8 cellular contexts compared by ENCODE assay signal in the genomic region with DNA sequence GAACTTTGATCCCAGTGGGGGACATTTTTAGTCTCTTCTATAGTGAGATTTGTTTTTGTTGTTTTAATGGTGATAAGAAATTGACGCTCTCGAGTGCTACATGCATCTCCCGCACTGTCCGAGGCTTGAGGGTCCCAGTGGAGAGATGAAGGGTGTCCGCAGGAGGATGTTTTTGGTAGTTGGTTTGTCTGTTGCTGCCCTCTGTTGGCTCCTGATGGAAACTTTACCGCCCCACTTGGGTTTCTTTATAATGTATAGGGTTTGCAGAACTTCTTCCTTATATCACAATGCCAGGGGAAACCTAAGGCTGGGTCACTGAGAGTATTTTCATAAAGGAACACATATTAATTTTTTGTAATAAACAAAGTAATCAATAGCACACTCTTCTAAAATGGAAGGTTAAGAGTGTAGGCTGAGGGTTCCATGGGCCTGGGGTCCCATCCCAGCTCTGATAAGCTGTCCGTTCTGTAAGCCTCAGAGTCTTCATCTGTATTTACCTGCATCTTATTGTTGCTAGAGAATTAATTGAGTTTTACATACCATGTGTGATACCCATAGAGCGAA.
DNase-seq lines count a peak whose midpoint lies in the region; ATAC-seq and TF ChIP-seq lines count a peak whose summit lies in the region.

No MANE protein-coding gene starts in this region.

- H3K36me3 ChIP-seq in A673 (ENCODE audit: insufficient read depth, low read length, poor library complexity, severe bottlenecking) = no peaks in the 10 kb centered on the region

- no peaks in the 10 kb centered on the region for H3K4me1 ChIP-seq in A673 (ENCODE audit: insufficient read depth, low read length, poor library complexity, severe bottlenecking)

- H3K4me3 ChIP-seq in A673 (ENCODE audit: low read depth, low read length, poor library complexity, severe bottlenecking) = no peak overlapping the region
- no peak overlapping the region for H3K4me3 ChIP-seq in GM12875 (ENCODE audit: low read depth, low read length)
- no peak overlapping the region for H3K4me3 ChIP-seq in fibroblast of pulmonary artery (replicated peaks; ENCODE audit: low read depth, low read length)

- H3K9me3 ChIP-seq in A673 (ENCODE audit: low read depth, low read length, poor library complexity, severe bottlenecking) = no peaks in the 10 kb centered on the region

- BruUV-seq in A673 (replicated peaks; lab: Mats Ljungman, UMichigan) = no TSS peak

- intact Hi-C loops in A673 (cut with micrococcal nuclease; ENCODE audit: unreplicated experiment) = loop anchor here (5.0 kb wide), 1 partner anchor 226 kb away; no protein-coding TSS in a partner anchor

- DNase-seq in A673 (ENCODE audit: low spot score) (peak; percentile 14), OCI-M1 (lab: John Stamatoyannopoulos, UW) (peak; percentile 60), fibroblast of pulmonary artery (ENCODE audit: low read depth) (peak; percentile 45), omental fat pad (ENCODE audit: low spot score) (no peak)

- peak; percentile 51 for TF ChIP-seq CTCF in A673 (conservative IDR thresholded peaks at IDR 0.05; ENCODE audit: low read depth, low read length)
- peak; percentile 50 for TF ChIP-seq CTCF in GM12875 (IDR thresholded peaks at IDR 0.05; ENCODE audit: borderline replicate concordance, insufficient read depth, low read depth, low read length)
- TF ChIP-seq CTCF in fibroblast of pulmonary artery (IDR thresholded peaks at IDR 0.05; ENCODE audit: low read length, missing control alignments) = peak; percentile 62
- TF ChIP-seq CTCF in omental fat pad (IDR thresholded peaks at IDR 0.05) = no peak

- no peaks in the 10 kb centered on the region for H3K27me3 ChIP-seq in A673 (replicated peaks; ENCODE audit: insufficient read depth, low read depth, low read length, poor library complexity)

- POLR2A ChIA-PET in A673 (lab: Charles Lee; ENCODE audit: low non-redundant PET) = no interaction called here

- TF ChIP-seq POLR2A in GM18505 (IDR thresholded peaks at IDR 0.05; ENCODE audit: borderline replicate concordance, extremely low read depth, insufficient read depth, insufficient read length) = no peak

- CTCF ChIA-PET in A673 (lab: Charles Lee) = no interaction called here

- ATAC-seq in omental fat pad (ENCODE audit: low FRiP score) (no peak), GM18505 (IDR thresholded peaks at IDR 0.05; ENCODE audit: unreplicated experiment) (no peak), GM21528 (IDR thresholded peaks at IDR 0.05; ENCODE audit: low FRiP score, unreplicated experiment) (no peak), HG03565 (IDR thresholded peaks at IDR 0.05; ENCODE audit: unreplicated experiment) (no peak)

- no peak overlapping the region for H3K27ac ChIP-seq in A673 (ENCODE audit: low read depth, low read length, poor library complexity, severe bottlenecking)

Comparison
In these comparisons a context has a peak if more than half of its experiments do, and no peak if none do; other contexts are left out.
1. CTCF ChIP-seq: peak in A673 (single experiment), GM12875 (single experiment) and fibroblast of pulmonary artery (single experiment); none in omental fat pad (0 of 3).